8 cellular contexts compared by ENCODE assay signal in the genomic region with DNA sequence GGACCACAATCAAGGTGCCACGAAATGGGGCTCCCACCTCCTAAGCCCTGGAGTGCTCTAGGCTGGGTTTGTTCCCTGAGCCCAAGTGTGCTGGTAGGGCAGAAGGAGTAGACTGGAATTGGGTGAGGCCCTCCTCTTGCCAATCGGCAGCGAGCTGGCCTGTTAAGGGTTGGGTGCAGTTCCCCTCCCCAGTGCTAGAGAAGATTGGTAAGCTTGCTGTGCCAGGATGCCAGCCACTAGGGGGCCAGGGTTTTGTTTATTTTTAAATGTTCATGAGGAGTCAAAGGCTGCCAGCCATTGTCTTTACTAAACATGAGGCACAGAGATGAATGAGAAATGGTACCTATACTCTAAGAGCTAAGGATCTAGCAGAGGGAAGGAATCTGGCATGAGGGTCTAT.
DNase-seq lines count a peak whose midpoint lies in the region; ATAC-seq and TF ChIP-seq lines count a peak whose summit lies in the region.

No MANE protein-coding gene starts in this region.

- H3K27ac Mint-ChIP-seq in activated T-cell treated with anti-CD3 and anti-CD28 coated beads, Interleukin-2, amount 50 U/mL, for 24 hours, result no peak overlapping the region

- 78 to 87% (median 78%) methylated on average over 3 of the region's 3 CpGs; no CpG with 5 or more reads in 1 of the 4 donors for WGBS in adrenal gland, 4 donors

- no peak overlapping the region for H3K4me3 Mint-ChIP-seq in activated T-cell treated with anti-CD3 and anti-CD28 coated beads, Interleukin-2, amount 50 U/mL, for 24 hours

- TF ChIP-seq CTCF in BJ (IDR thresholded peaks at IDR 0.05; ENCODE audit: insufficient read depth, low read depth, low read length), result peak; percentile 69
- peak; percentile 25 for TF ChIP-seq CTCF in HL-60 (IDR thresholded peaks at IDR 0.05; ENCODE audit: insufficient read depth, low read length)
- TF ChIP-seq CTCF in adrenal gland (IDR thresholded peaks at IDR 0.05), result peak; percentile 42 to 58 (median 48)

- H3K36me3 Mint-ChIP-seq in activated T-cell treated with anti-CD3 and anti-CD28 coated beads, Interleukin-2, amount 50 U/mL, for 24 hours (ENCODE audit: low read depth), result no peaks in the 10 kb centered on the region

- no peak overlapping the region for H3K4me3 ChIP-seq in BJ (ENCODE audit: low read depth, low read length)
- H3K4me3 ChIP-seq in HL-60 (replicated peaks; ENCODE audit: insufficient read depth, low read length), result no peak overlapping the region
- H3K4me3 ChIP-seq in adrenal gland, result no peak overlapping the region

- H3K4me1 ChIP-seq in adrenal gland (replicated peaks in 1 of 2), result no peaks in the 10 kb centered on the region

- ATAC-seq in HG03139 (IDR thresholded peaks at IDR 0.05; ENCODE audit: unreplicated experiment) (no peak), GM21528 (IDR thresholded peaks at IDR 0.05; ENCODE audit: low FRiP score, unreplicated experiment) (no peak), HG03378 (IDR thresholded peaks at IDR 0.05; ENCODE audit: unreplicated experiment) (no peak)

- H3K27ac ChIP-seq in HL-60 (replicated peaks) (no peak overlapping the region), adrenal gland (no peak overlapping the region)

- no peaks in the 10 kb centered on the region for H3K4me1 Mint-ChIP-seq in activated T-cell treated with anti-CD3 and anti-CD28 coated beads, Interleukin-2, amount 50 U/mL, for 24 hours (ENCODE audit: low read depth)

- no peaks in the 10 kb centered on the region for H3K36me3 ChIP-seq in BJ (ENCODE audit: control insufficient read depth, insufficient read depth, low read length)
- H3K36me3 ChIP-seq in adrenal gland (replicated peaks in 1 of 2), result no peaks in the 10 kb centered on the region

- DNase-seq in BJ (ENCODE audit: low read depth) (no peak), HL-60 (ENCODE audit: low read depth in 1 of 2, low spot score in 1 of 2) (no peak), adrenal gland (peak in 6 of 7 donors; percentile 42 to 71 (median 60)), inferior parietal cortex (ENCODE audit: extremely low spot score) (peak; percentile 13)
- DNase-seq in activated T-cell treated with anti-CD3 and anti-CD28 coated beads, Interleukin-2, amount 50 U/mL, for 24 hours, result no peak

- POLR2A ChIA-PET in BJ (lab: Charles Lee), result no interaction called here

- H3K27me3 Mint-ChIP-seq in activated T-cell treated with anti-CD3 and anti-CD28 coated beads, Interleukin-2, amount 50 U/mL, for 24 hours, result no peaks in the 10 kb centered on the region

- CTCF ChIA-PET in BJ (lab: Yijun Ruan, JAX), result interaction anchor here (0.9 to 5.7 kb wide), 18 partner anchors 11 to 185 kb away, joined by 3 to 73 read pairs (median 5); no protein-coding TSS in a partner anchor

- H3K9me3 Mint-ChIP-seq in activated T-cell treated with anti-CD3 and anti-CD28 coated beads, Interleukin-2, amount 50 U/mL, for 24 hours, result no peaks in the 10 kb centered on the region

- H3K27me3 ChIP-seq in BJ (ENCODE audit: control insufficient read depth, insufficient read depth, low read length) (no peaks in the 10 kb centered on the region), HL-60 (ENCODE audit: insufficient read depth, poor library complexity, severe bottlenecking) (no peaks in the 10 kb centered on the region), adrenal gland (no peaks in the 10 kb centered on the region)

- no peak for TF ChIP-seq POLR2A in adrenal gland (IDR thresholded peaks at IDR 0.05)

- intact Hi-C loops in adrenal gland (cut with DNase I), result no loop called here

- H3K9me3 ChIP-seq in adrenal gland (replicated peaks in 1 of 3), result no peaks in the 10 kb centered on the region

Comparison
In these comparisons a context has a peak if more than half of its experiments do, and no peak if none do; other contexts are left out.
1. DNase-seq: peak in adrenal gland (6 of 7) and inferior parietal cortex (single experiment); none in BJ (single experiment), HL-60 (0 of 2) and activated T-cell treated with anti-CD3 and anti-CD28 coated beads, Interleukin-2, amount 50 U/mL, for 24 hours (single experiment).
2. Peak in every context shown above with its lines, with median percentiles within 50 percentile points of each other: CTCF ChIP-seq.